10 cellular contexts compared by ENCODE assay signal in the genomic region with DNA sequence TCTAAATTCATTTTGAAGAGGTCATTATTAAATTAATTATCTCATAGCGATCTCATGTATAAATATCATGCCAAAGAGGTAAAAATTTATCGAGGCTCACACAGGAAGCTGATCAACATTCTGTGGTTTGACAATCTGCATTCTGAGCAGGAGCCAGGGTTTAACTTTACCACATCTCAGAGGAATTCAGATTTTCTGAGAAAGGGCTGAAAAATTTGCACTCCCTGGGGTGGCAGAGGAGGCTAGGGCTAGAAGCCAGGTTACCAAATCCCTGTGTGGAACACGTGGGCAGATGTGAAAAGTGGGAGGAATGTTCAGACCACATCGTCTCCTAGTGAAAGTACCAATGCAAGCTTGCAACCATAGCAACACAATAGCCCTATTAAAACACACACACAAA.
DNase-seq lines count a peak whose midpoint lies in the region; ATAC-seq lines count a peak whose summit lies in the region.
"Had no signal": no experiment of that assay in that cellular context is flagged by ENCODE, and none has a peak within 500 bp of the region (broad histone marks: within the 10 kb centered on the region; RNA-seq: fewer than 3 reads in every experiment).

No MANE protein-coding gene starts in this region.

- no peaks in the 10 kb centered on the region for H3K27me3 ChIP-seq in subcutaneous abdominal adipose tissue (ENCODE audit: control insufficient read depth in 5 of 5, insufficient read depth in 4 of 5, low read length in 5 of 5)

- peak; percentile 52 for DNase-seq in NK-92 treated with Interleukin-12 subunit alpha and Interleukin-12 subunit beta, amount 100 ng/mL, for 24 hours (lab: John Stamatoyannopoulos, UW)
- DNase-seq in NK-92 (lab: John Stamatoyannopoulos, UW; ENCODE audit: unreplicated experiment) (no peak), immature natural killer cell (peak in 2 of 3 donors; percentile 17 to 21), HUDEP-2 (lab: John Stamatoyannopoulos, UW; ENCODE audit: unreplicated experiment in 76 of 76) (no peak), NCI-H774 (lab: John Stamatoyannopoulos, UW) (no peak)
- DNase-seq in activated T-helper 9 cell treated with anti-CD3 and anti-CD28 coated beads, Interleukin-2, amount 50 U/mL, for 16 hours (ENCODE audit: low read depth) = peak; percentile 12
- DNase-seq: SIG-M5 had no signal

- H3K4me1 ChIP-seq in subcutaneous abdominal adipose tissue (ENCODE audit: control insufficient read depth in 5 of 5, insufficient read depth in 5 of 5, low read length in 5 of 5) = peaks cover 2 to 22% (median 19%) of the 10 kb centered on the region in 5 donors

- peaks cover 0 to under 1% (median 0%) of the 10 kb centered on the region in 6 donors for H3K9me3 Mint-ChIP-seq in immature natural killer cell

- no peaks in the 10 kb centered on the region for H3K36me3 ChIP-seq in subcutaneous abdominal adipose tissue (ENCODE audit: control insufficient read depth in 5 of 5, insufficient read depth in 5 of 5, low read length in 5 of 5)

- H3K27ac Mint-ChIP-seq in immature natural killer cell = no peak overlapping the region
- H3K27ac Mint-ChIP-seq: B cell had no signal

- peaks cover 26 to 36% of the 10 kb centered on the region in 2 donors for H3K4me1 Mint-ChIP-seq in immature natural killer cell
- H3K4me1 Mint-ChIP-seq: B cell had no signal

- no peak for ATAC-seq in HG03095 (IDR thresholded peaks at IDR 0.05; ENCODE audit: unreplicated experiment)

- peaks cover 0 to 1% (median 1%) of the 10 kb centered on the region in 3 donors for H3K27me3 Mint-ChIP-seq in immature natural killer cell (ENCODE audit: low read depth in 3 of 3)

- H3K9me3 ChIP-seq in subcutaneous abdominal adipose tissue (ENCODE audit: control insufficient read depth in 5 of 5, low read length in 5 of 5) = peaks cover 0 to 7% (median 5%) of the 10 kb centered on the region in 5 donors

- H3K36me3 Mint-ChIP-seq in immature natural killer cell = no peaks in the 10 kb centered on the region

- H3K27ac ChIP-seq in subcutaneous abdominal adipose tissue (ENCODE audit: low read depth, low read length) = peak overlapping the region; percentile 70

- peak overlapping the region in 1 of 5 donors; percentile 17 for H3K4me3 ChIP-seq in subcutaneous abdominal adipose tissue (ENCODE audit: low read depth in 1 of 5, low read length in 5 of 5)

- peak overlapping the region in 3 of 5 donors; percentile 15 to 51 (median 30) for H3K4me3 Mint-ChIP-seq in immature natural killer cell
- H3K4me3 Mint-ChIP-seq: B cell had no signal

- H3K9ac ChIP-seq in subcutaneous abdominal adipose tissue (ENCODE audit: low read length in 5 of 5) = no peak overlapping the region

Comparison
In these comparisons a context has a peak if more than half of its experiments do, and no peak if none do; other contexts are left out.
1. DNase-seq: peak in NK-92 treated with Interleukin-12 subunit alpha and Interleukin-12 subunit beta, amount 100 ng/mL, for 24 hours (single experiment), activated T-helper 9 cell treated with anti-CD3 and anti-CD28 coated beads, Interleukin-2, amount 50 U/mL, for 16 hours (single experiment) and immature natural killer cell (2 of 3); none in NK-92 (single experiment), HUDEP-2 (0 of 76) and NCI-H774 (single experiment).